16 cellular contexts compared by ENCODE assay signal in genomic region chr2:218298314-218298875, GRCh38. TPM values are rescaled to one million over a fixed set of nuclear protein-coding genes. Genes with fewer than 3 reads are reported as not detected.
DNase-seq lines count a peak whose midpoint lies in the region; ATAC-seq and TF ChIP-seq lines count a peak whose summit lies in the region.
"Had no signal": no experiment of that assay in that cellular context is flagged by ENCODE, and none has a peak within 500 bp of the region (broad histone marks: within the 10 kb centered on the region; RNA-seq: fewer than 3 reads in every experiment).

No MANE protein-coding gene starts in this region.

- no peak for TF ChIP-seq POLR2A in body of pancreas (IDR thresholded peaks at IDR 0.05)

- H3K36me3 ChIP-seq in body of pancreas (replicated peaks in 1 of 2; ENCODE audit: insufficient read depth in 1 of 2, low read depth in 2 of 2): no peaks in the 10 kb centered on the region
- H3K36me3 ChIP-seq in upper lobe of right lung: no peaks in the 10 kb centered on the region
- H3K36me3 ChIP-seq: pancreas had no signal

- no peak overlapping the region for H3K4me3 ChIP-seq in body of pancreas
- no peak overlapping the region for H3K4me3 ChIP-seq in upper lobe of right lung
- H3K4me3 ChIP-seq: hepatocyte, pancreas had no signal

- ATAC-seq in body of pancreas (no peak), upper lobe of right lung (no peak)
- ATAC-seq: pancreas had no signal

- peak overlapping the region; percentile 40 to 98 (median 56) for H3K27ac ChIP-seq in body of pancreas
- H3K27ac ChIP-seq in upper lobe of right lung: peak overlapping the region; percentile 63
- H3K27ac ChIP-seq: hepatocyte had no signal

- H3K9me3 ChIP-seq in body of pancreas (no peaks in the 10 kb centered on the region), upper lobe of right lung (no peaks in the 10 kb centered on the region)
- H3K9me3 ChIP-seq: pancreas had no signal

- WGBS in body of pancreas, 2 donors: 49 to 63% methylated on average over 6 of the region's 6 CpGs

- intact Hi-C loops in body of pancreas (cut with DNase I): no loop called here
- intact Hi-C loops in upper lobe of right lung (cut with DNase I): loop anchor here (10.0 kb wide), 1 partner anchor 96 kb away; the partner anchor contains the start of gene CTDSP1

- TF ChIP-seq CTCF in body of pancreas (IDR thresholded peaks at IDR 0.05) (no peak), upper lobe of right lung (IDR thresholded peaks at IDR 0.05) (no peak)

- DNase-seq in body of pancreas: no peak
- peak; percentile 85 for DNase-seq in globus pallidus (ENCODE audit: low spot score)
- DNase-seq in occipital lobe (lab: John Stamatoyannopoulos, UW): peak; percentile 45
- no peak for DNase-seq in upper lobe of right lung
- no peak for DNase-seq in CD1c-positive myeloid dendritic cell (ENCODE audit: extremely low spot score)
- DNase-seq in DMS114 treated with DMSO at 0.1 percent for 48 hours (lab: John Stamatoyannopoulos, UW; ENCODE audit: unreplicated experiment): no peak
- DNase-seq in 8988T: no peak
- DNase-seq: activated B cell treated with CpG ODN at 0.5 μM for 24 hours; activated CD8-positive, alpha-beta memory T cell treated with anti-CD3 and anti-CD28 coated beads, Interleukin-2, amount 50 U/mL, for 4 hours; activated naive CD4-positive, alpha-beta T cell treated with anti-CD3 and anti-CD28 coated beads, Interleukin-2, amount 50 U/mL, for 16 hours; CD4-positive, alpha-beta T cell; NCI-H510A treated with DMSO at 0.1 percent for 48 hours had no signal

- H3K27me3 ChIP-seq in body of pancreas: no peaks in the 10 kb centered on the region
- H3K27me3 ChIP-seq in upper lobe of right lung: no peaks in the 10 kb centered on the region
- H3K27me3 ChIP-seq: hepatocyte, pancreas had no signal

- peaks cover 61% of the 10 kb centered on the region for H3K4me1 ChIP-seq in body of pancreas
- peaks cover 22% of the 10 kb centered on the region for H3K4me1 ChIP-seq in upper lobe of right lung

RNA-seq across cellular contexts. Expression of gene TMBIM1, which starts 6.1 kb away (rescaled TPM):
- 100 to 1,000 TPM; 125 to 148 TPM for total RNA-seq in body of pancreas
- total RNA-seq in occipital lobe: 16.2 TPM
- total RNA-seq in upper lobe of right lung: 281 TPM

RNA-seq across cellular contexts. Expression of gene PNKD, which starts 28.1 kb away (rescaled TPM):
- 10 to 100 TPM; 17.1 to 21.3 TPM for total RNA-seq in body of pancreas
- total RNA-seq in occipital lobe: 18.2 TPM
- total RNA-seq in upper lobe of right lung: 65.4 TPM

RNA-seq across cellular contexts. Expression of gene AAMP, which starts 28.5 kb away (rescaled TPM):
- total RNA-seq in body of pancreas (100 to 1,000 TPM in 1 of 2 donors, 10 to 100 TPM in 1; 61.5 to 114 TPM), occipital lobe (105 TPM), upper lobe of right lung (55.9 TPM)

RNA-seq across cellular contexts. Expression of gene GPBAR1, which starts 37.6 kb away (rescaled TPM):
- total RNA-seq in body of pancreas: 10 to 100 TPM in 1 of 2 donors, 1 to 10 TPM in 1; 3.1 to 90.3 TPM
- total RNA-seq in occipital lobe: not detected
- 2.6 TPM for total RNA-seq in upper lobe of right lung

RNA-seq across cellular contexts. Expression of gene CATIP, which starts 58.3 kb away (rescaled TPM):
- under 1 TPM; 0.33 to 0.52 TPM for total RNA-seq in body of pancreas
- total RNA-seq in occipital lobe: 0.31 TPM
- 0.64 TPM for total RNA-seq in upper lobe of right lung
- total RNA-seq: activated B cell treated with CpG ODN at 0.5 μM for 24 hours; cardiac septum; CD4-positive, alpha-beta T cell; lower leg skin had no signal

Comparison
In these comparisons a context has a peak if more than half of its experiments do, and no peak if none do; other contexts are left out.
1. DNase-seq: peak in globus pallidus (single experiment) and occipital lobe (single experiment); none in body of pancreas (0 of 4), upper lobe of right lung (single experiment), CD1c-positive myeloid dendritic cell (single experiment), DMS114 treated with DMSO at 0.1 percent for 48 hours (single experiment) and 8988T (single experiment).